In the genomic region with DNA sequence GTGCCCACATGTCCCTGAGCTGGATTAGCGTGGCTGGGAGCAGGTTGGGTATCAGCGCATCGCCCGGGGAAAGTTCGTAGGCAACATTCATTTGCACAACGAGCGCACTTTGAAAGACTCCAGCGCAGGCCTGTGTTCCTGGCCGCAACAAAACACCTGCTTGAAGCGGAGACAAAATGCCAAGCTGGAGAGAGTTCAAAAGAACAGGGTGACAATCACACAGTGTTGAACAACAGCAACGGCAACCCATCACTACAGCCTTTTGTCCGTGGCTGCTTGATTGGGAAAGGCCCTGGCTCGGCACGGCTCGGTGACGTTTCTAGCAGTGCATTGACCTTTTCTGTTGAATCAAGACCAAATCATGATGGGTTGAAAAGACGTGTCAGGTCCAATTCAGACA, we compare ENCODE assay signal across 6 cellular contexts.
"Had no signal": no experiment of that assay in that cellular context is flagged by ENCODE, and none has a peak within 500 bp of the region (broad histone marks: within the 10 kb centered on the region; RNA-seq: fewer than 3 reads in every experiment).

No MANE protein-coding gene starts in this region.

- H3K27ac Mint-ChIP-seq: H9 had no signal

- H3K9ac ChIP-seq: GM23248 had no signal

- H3K4me3 Mint-ChIP-seq: H9 had no signal

- ATAC-seq: K562 had no signal

- DNase-seq: GM23248, H9, HCEC 1CT, IMR-90, KG1 had no signal

- H2AFZ ChIP-seq: GM23248 had no signal

- H3K4me3 ChIP-seq: GM23248, K562 had no signal

- H3K27ac ChIP-seq: GM23248 had no signal
